ENCODE assay signal across 26 cellular contexts in genomic region chr13:61761690-61762089, GRCh38.
"Had no signal": no experiment of that assay in that cellular context is flagged by ENCODE, and none has a peak within 500 bp of the region (broad histone marks: within the 10 kb centered on the region; RNA-seq: fewer than 3 reads in every experiment).

No MANE protein-coding gene starts in this region.

- H3K4me3 ChIP-seq: colonic mucosa, esophagus squamous epithelium, gastrocnemius medialis, heart right ventricle, left lung, lower lobe of right lung, mucosa of descending colon had no signal

- H3K36me3 ChIP-seq: colonic mucosa, esophagus squamous epithelium, gastrocnemius medialis, heart right ventricle, left lung, lower lobe of right lung had no signal

- H3K4me1 ChIP-seq: colonic mucosa, esophagus squamous epithelium, gastrocnemius medialis, heart right ventricle, left lung, lower lobe of right lung had no signal

- FAIRE-seq: endometrium, islet of Langerhans, keratinocyte had no signal

- DNase-seq: colonic mucosa; cortex of kidney; effector CD8-positive, alpha-beta T cell; effector memory CD8-positive, alpha-beta T cell; endodermal cell; erythroblast; esophagus squamous epithelium; foreskin fibroblast; foreskin melanocyte; gastrocnemius medialis; glutamatergic neuron; head of caudate nucleus; heart right ventricle; hippocampal formation; left cardiac atrium; left lung; left ventricle myocardium superior; lower lobe of right lung; mesenchymal stem cell; mucosa of descending colon; naive B cell had no signal

- ATAC-seq: effector memory CD8-positive, alpha-beta T cell; esophagus mucosa; gastrocnemius medialis; heart right ventricle; left cardiac atrium; left lung; left ventricle myocardium superior; lower lobe of right lung; mucosa of descending colon had no signal

- H3K9me3 ChIP-seq: colonic mucosa, gastrocnemius medialis had no signal

- H3K27ac ChIP-seq: colonic mucosa, epithelial cell of prostate, esophagus squamous epithelium, gastrocnemius medialis, heart right ventricle, left lung, lower lobe of right lung had no signal

- H3K27me3 ChIP-seq: colonic mucosa, esophagus squamous epithelium, gastrocnemius medialis, heart right ventricle, left lung had no signal
